ENCODE assay signal across 1 cellular context in the genomic region with DNA sequence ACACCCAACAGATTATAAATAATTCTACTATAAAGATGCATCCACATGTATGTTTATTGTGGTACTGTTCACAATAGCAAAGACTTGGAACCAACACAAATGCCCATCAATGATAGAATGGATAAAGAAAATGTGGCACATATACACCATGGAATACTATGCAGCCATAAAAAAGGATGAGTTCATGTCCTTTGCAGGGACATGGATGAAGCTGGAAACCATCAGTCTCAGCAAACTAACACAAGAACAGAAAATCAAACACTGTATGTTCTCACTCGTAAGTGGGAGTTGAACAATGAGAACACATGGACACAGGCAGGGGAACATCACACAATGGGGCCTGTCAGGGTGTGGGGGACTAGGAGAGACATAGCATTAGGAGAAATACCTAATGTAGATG.
TF ChIP-seq lines count a peak whose summit lies in the region.

No MANE protein-coding gene starts in this region.

TF ChIP-seq in HEK293, 187 proteins besides CTCF, POLR2A, EP300 and RAD21:
- TF ChIP-seq, protein P1, sequence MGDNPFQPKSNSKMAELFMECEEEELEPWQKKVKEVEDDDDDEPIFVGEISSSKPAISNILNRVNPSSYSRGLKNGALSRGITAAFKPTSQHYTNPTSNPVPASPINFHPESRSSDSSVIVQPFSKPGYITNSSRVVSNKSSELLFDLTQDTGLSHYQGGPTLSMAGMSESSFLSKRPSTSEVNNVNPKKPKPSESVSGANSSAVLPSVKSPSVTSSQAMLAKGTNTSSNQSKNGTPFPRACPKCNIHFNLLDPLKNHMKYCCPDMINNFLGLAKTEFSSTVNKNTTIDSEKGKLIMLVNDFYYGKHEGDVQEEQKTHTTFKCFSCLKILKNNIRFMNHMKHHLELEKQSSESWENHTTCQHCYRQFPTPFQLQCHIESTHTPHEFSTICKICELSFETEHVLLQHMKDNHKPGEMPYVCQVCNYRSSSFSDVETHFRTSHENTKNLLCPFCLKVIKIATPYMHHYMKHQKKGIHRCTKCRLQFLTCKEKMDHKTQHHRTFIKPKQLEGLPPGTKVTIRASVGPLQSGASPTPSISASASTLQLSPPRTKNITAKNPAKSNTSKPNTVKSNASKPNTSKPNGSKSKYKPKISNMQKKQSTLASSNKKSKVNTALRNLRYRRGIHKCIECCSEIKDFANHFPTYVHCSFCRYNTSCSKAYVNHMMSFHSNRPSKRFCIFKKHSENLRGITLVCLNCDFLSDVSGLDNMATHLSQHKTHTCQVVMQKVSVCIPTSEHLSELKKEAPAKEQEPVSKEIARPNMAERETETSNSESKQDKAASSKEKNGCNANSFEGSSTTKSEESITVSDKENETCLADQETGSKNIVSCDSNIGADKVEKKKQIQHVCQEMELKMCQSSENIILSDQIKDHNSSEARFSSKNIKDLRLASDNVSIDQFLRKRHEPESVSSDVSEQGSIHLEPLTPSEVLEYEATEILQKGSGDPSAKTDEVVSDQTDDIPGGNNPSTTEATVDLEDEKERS (tag by site-specific recombination; IDR thresholded peaks at IDR 0.05): 0 out of 2 replicates have a peak, but pooled peaks have one; percentile 49
- TF ChIP-seq ZNF146 (tag by site-specific recombination; IDR thresholded peaks at IDR 0.05): peak; percentile 91
- TF ChIP-seq, protein P2, sequence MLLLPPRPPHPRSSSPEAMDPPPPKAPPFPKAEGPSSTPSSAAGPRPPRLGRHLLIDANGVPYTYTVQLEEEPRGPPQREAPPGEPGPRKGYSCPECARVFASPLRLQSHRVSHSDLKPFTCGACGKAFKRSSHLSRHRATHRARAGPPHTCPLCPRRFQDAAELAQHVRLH (tag by site-specific recombination; IDR thresholded peaks at IDR 0.05): 0 out of 2 replicates have a peak, but pooled peaks have one; percentile 14
